Comparison of ENCODE assay signal across 14 cellular contexts in genomic region chr15:39442898-39443297, GRCh38.
DNase-seq lines count a peak whose midpoint lies in the region; ATAC-seq, FAIRE-seq and TF ChIP-seq lines count a peak whose summit lies in the region.
"Had no signal": no experiment of that assay in that cellular context is flagged by ENCODE, and none has a peak within 500 bp of the region (broad histone marks: within the 10 kb centered on the region; RNA-seq: fewer than 3 reads in every experiment).

No MANE protein-coding gene starts in this region.

- TF ChIP-seq POLR2A in K562 (conservative IDR thresholded peaks at IDR 0.05), result no peak

- peak; percentile 53 for DNase-seq in EH (ENCODE audit: low read depth)
- DNase-seq in ELR (ENCODE audit: low read depth), result peak; percentile 18
- DNase-seq in PC-3, result peak; percentile 31
- DNase-seq in K562 (ENCODE audit: extremely low read depth in 1 of 4, low spot score in 3 of 4), result no peak
- DNase-seq in foreskin fibroblast, result no peak
- DNase-seq in mucosa of descending colon, result no peak
- DNase-seq in mesenteric fat pad (ENCODE audit: low spot score), result no peak
- DNase-seq: Calu3; CD8-positive, alpha-beta T cell; DMS79 treated with DMSO at 0.1 percent for 48 hours; GDM1; H9 had no signal

- BruUV-seq in PC-3 (replicated peaks; lab: Mats Ljungman, UMichigan) (no TSS peak), K562 (replicated peaks; lab: Mats Ljungman, UMichigan) (no TSS peak)

- 0 out of 2 replicates have a peak, but pooled peaks cover 4% of the 10 kb centered on the region for H3K4me1 ChIP-seq in PC-3 (ENCODE audit: insufficient read depth, low read length)
- no peaks in the 10 kb centered on the region for H3K4me1 ChIP-seq in K562 (replicated peaks in 1 of 2; ENCODE audit: control insufficient read depth in 2 of 2, insufficient read depth in 2 of 2, low read length in 2 of 2)
- H3K4me1 ChIP-seq in mucosa of descending colon (ENCODE audit: low read depth), result no peaks in the 10 kb centered on the region

- TF ChIP-seq EP300 in K562 (IDR thresholded peaks at IDR 0.05; ENCODE audit: low read length), result no peak

- H4K20me1 ChIP-seq in PC-3 (ENCODE audit: low read length) (no peaks in the 10 kb centered on the region), K562 (replicated peaks; ENCODE audit: control insufficient read depth, insufficient read depth, low read length) (no peaks in the 10 kb centered on the region)
- H4K20me1 ChIP-seq: BLaER1 treated with 17β-estradiol and CSF1 and Interleukin-3, amounts not matched to agents 10 nM and 100 nM had no signal

- H2AFZ ChIP-seq in PC-3 (ENCODE audit: low read length) (no peak overlapping the region), K562 (ENCODE audit: low read depth, low read length) (no peak overlapping the region)

- ATAC-seq in PC-3 (no peak), K562 (no peak), mucosa of descending colon (no peak)
- ATAC-seq: CD8-positive, alpha-beta T cell had no signal

- H3K79me2 ChIP-seq in PC-3 (ENCODE audit: low read length) (no peaks in the 10 kb centered on the region), K562 (ENCODE audit: control insufficient read depth, insufficient read depth, low read length) (no peaks in the 10 kb centered on the region)

- no peak overlapping the region for H3K27ac ChIP-seq in PC-3 (ENCODE audit: low read length)
- H3K27ac ChIP-seq in K562 (ENCODE audit: extremely low read depth, low read depth, low read length), result no peak overlapping the region
- H3K27ac ChIP-seq: BLaER1 treated with 17β-estradiol and CSF1 and Interleukin-3, amounts not matched to agents 10 nM and 100 nM had no signal

- no peaks in the 10 kb centered on the region for H3K9me2 ChIP-seq in PC-3 (replicated peaks; ENCODE audit: low read length)

- TF ChIP-seq CTCF in PC-3 (conservative IDR thresholded peaks at IDR 0.05; ENCODE audit: low read depth, low read length) (no peak), K562 (IDR thresholded peaks at IDR 0.05 in 2 of 3, conservative IDR thresholded peaks at IDR 0.05 in 1 of 3; ENCODE audit: insufficient read depth in 2 of 3, low read depth in 1 of 3, low read length in 3 of 3) (no peak), foreskin fibroblast (IDR thresholded peaks at IDR 0.05; ENCODE audit: low read depth, low read length) (no peak), mucosa of descending colon (IDR thresholded peaks at IDR 0.05) (no peak)

- H3K4me2 ChIP-seq in PC-3 (ENCODE audit: low read length), result no peak overlapping the region
- no peak overlapping the region for H3K4me2 ChIP-seq in K562 (ENCODE audit: insufficient read depth, low read length)

- in situ Hi-C loops in K562 (cut with MboI), result no loop called here

- no peak for TF ChIP-seq RAD21 in K562 (CRISPR knock-in tag; conservative IDR thresholded peaks at IDR 0.05 in 1 of 2, IDR thresholded peaks at IDR 0.05 in 1 of 2)

- no peak for FAIRE-seq in K562 (lab: Jason Lieb, UNC)
- FAIRE-seq: H1 had no signal

- H3K9ac ChIP-seq in PC-3 (ENCODE audit: low read length) (no peak overlapping the region), K562 (ENCODE audit: insufficient read depth in 1 of 2, low read depth in 2 of 2, low read length in 2 of 2) (no peak overlapping the region)
- H3K9ac ChIP-seq: BLaER1 treated with 17β-estradiol and CSF1 and Interleukin-3, amounts not matched to agents 10 nM and 100 nM had no signal

- H3K36me3 ChIP-seq in PC-3 (ENCODE audit: low read depth, low read length), result no peaks in the 10 kb centered on the region
- no peaks in the 10 kb centered on the region for H3K36me3 ChIP-seq in K562 (ENCODE audit: control insufficient read depth, insufficient read depth, low read length)
- H3K36me3 ChIP-seq in mucosa of descending colon (ENCODE audit: low read depth), result no peaks in the 10 kb centered on the region
- H3K36me3 ChIP-seq: BLaER1 treated with 17β-estradiol and CSF1 and Interleukin-3, amounts not matched to agents 10 nM and 100 nM had no signal

- CTCF ChIA-PET in PC-3 (lab: Charles Lee), result no interaction called here
- CTCF ChIA-PET in K562 (lab: Yijun Ruan, JAX; ENCODE audit: low intra/inter-chr PET ratio), result no interaction called here

- H3K27me3 ChIP-seq in PC-3 (ENCODE audit: low read length), result no peaks in the 10 kb centered on the region
- H3K27me3 ChIP-seq in K562 (ENCODE audit: control insufficient read depth in 2 of 2, insufficient read depth in 2 of 2, low read length in 2 of 2), result peaks cover 0 to 10% of the 10 kb centered on the region in 2 experiments; a peak in 3 of 5 replicates
- H3K27me3 ChIP-seq: BLaER1 treated with 17β-estradiol and CSF1 and Interleukin-3, amounts not matched to agents 10 nM and 100 nM had no signal

- no peaks in the 10 kb centered on the region for H3K9me1 ChIP-seq in K562 (ENCODE audit: control insufficient read depth, insufficient read depth, low read length)

- H3K9me3 ChIP-seq in PC-3 (ENCODE audit: low read length) (no peaks in the 10 kb centered on the region), K562 (replicated peaks; ENCODE audit: control insufficient read depth, insufficient read depth, low read depth, low read length) (no peaks in the 10 kb centered on the region), mucosa of descending colon (no peaks in the 10 kb centered on the region)
- H3K9me3 ChIP-seq: BLaER1 treated with 17β-estradiol and CSF1 and Interleukin-3, amounts not matched to agents 10 nM and 100 nM had no signal

- intact Hi-C loops in PC-3 (cut with micrococcal nuclease) (no loop called here), K562 (cut with micrococcal nuclease) (no loop called here), mucosa of descending colon (cut with DNase I, micrococcal nuclease) (no loop called here)

- 0% methylated on average over 2 of the region's 2 CpGs for WGBS in K562 (ENCODE audit: insufficient coverage, low coverage, missing lambda C conversion rate)

- H3K4me3 ChIP-seq in PC-3 (ENCODE audit: low read length), result no peak overlapping the region
- H3K4me3 ChIP-seq in K562, result no peak overlapping the region
- no peak overlapping the region for H3K4me3 ChIP-seq in foreskin fibroblast (ENCODE audit: low read depth in 1 of 2, low read length in 2 of 2)
- no peak overlapping the region for H3K4me3 ChIP-seq in mucosa of descending colon
- H3K4me3 ChIP-seq: BLaER1 treated with 17β-estradiol and CSF1 and Interleukin-3, amounts not matched to agents 10 nM and 100 nM had no signal

- no peaks in the 10 kb centered on the region for H3F3A ChIP-seq in PC-3 (ENCODE audit: low read length, unreplicated experiment)

- POLR2A ChIA-PET in PC-3 (lab: Charles Lee; ENCODE audit: unreplicated experiment), result no interaction called here
- POLR2A ChIA-PET in K562 (lab: Yijun Ruan, JAX), result no interaction called here

TF ChIP-seq in K562, 482 proteins besides CTCF, POLR2A, EP300 and RAD21:
- TF ChIP-seq CEBPB (tag; IDR thresholded peaks at IDR 0.05) (peak; percentile 38; the same call in 1 of the 2 replicates), ZHX1 (conservative IDR thresholded peaks at IDR 0.05; ENCODE audit: low read length) (no peak)

Comparison
In these comparisons a context has a peak if more than half of its experiments do, and no peak if none do; other contexts are left out.
1. DNase-seq: peak in EH (single experiment), ELR (single experiment) and PC-3 (single experiment); none in K562 (0 of 4), foreskin fibroblast (0 of 2), mucosa of descending colon (0 of 3) and mesenteric fat pad (single experiment).